In the genomic region with DNA sequence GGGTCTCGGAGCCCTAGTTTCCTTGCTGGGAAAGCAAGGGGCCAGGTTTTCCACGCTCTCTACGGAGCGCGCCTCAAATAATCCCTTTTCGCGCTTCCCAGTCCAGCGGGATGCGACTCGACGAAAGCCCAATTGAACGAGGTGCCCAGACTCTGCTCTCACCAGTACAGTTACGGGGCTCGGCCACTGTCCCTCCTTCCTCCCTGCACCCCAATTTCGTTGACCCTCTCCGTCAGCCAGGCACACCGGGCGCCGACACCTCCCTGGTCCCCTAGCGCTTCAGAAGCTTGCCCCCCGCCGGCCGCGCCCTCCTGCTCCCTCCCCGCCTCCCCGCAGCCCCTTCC, we compare ENCODE assay signal across 8 cellular contexts. TPM values are rescaled to one million over a fixed set of nuclear protein-coding genes. Genes with fewer than 3 reads are reported as not detected.
DNase-seq lines count a peak whose midpoint lies in the region; ATAC-seq and TF ChIP-seq lines count a peak whose summit lies in the region.

No MANE protein-coding gene starts in this region.

- H3K36me3 Mint-ChIP-seq in glutamatergic neuron (ENCODE audit: unreplicated experiment) = no peaks in the 10 kb centered on the region

- peak overlapping the region; percentile 99 for H3K4me3 Mint-ChIP-seq in glutamatergic neuron (ENCODE audit: unreplicated experiment)

- H3K27me3 Mint-ChIP-seq in glutamatergic neuron (ENCODE audit: unreplicated experiment) = peaks cover 7% of the 10 kb centered on the region

- H3K4me1 Mint-ChIP-seq in glutamatergic neuron (ENCODE audit: low read depth, unreplicated experiment) = peaks cover 29% of the 10 kb centered on the region

- in situ Hi-C loops in ACHN (cut with HindIII; ENCODE audit: low pct_ligation_motif_present, low pct_unique_long_range_greater_than_20kb, low sequenced_read_pairs) = no loop called here

- peak overlapping the region; percentile 91 for H3K27ac Mint-ChIP-seq in glutamatergic neuron (ENCODE audit: unreplicated experiment)

- DNase-seq in NCI-H748 (lab: John Stamatoyannopoulos, UW; ENCODE audit: unreplicated experiment) (peak; percentile 43), NCI-H748 treated with DMSO at 0.1 percent for 48 hours (lab: John Stamatoyannopoulos, UW) (no peak), T1000 (lab: John Stamatoyannopoulos, UW) (peak; percentile 42), glutamatergic neuron (no peak), sciatic nerve (ENCODE audit: low spot score) (no peak), ACHN (no peak), T-helper 9 cell (no peak)

- peaks cover 6% of the 10 kb centered on the region for H3K9me3 Mint-ChIP-seq in glutamatergic neuron (ENCODE audit: unreplicated experiment)

- ATAC-seq in sciatic nerve (peak; percentile 41), HG03378 (IDR thresholded peaks at IDR 0.05; ENCODE audit: unreplicated experiment) (no peak)

- TF ChIP-seq CTCF in glutamatergic neuron (IDR thresholded peaks at IDR 0.05; ENCODE audit: partially characterized antibody, unreplicated experiment) = no peak

- intact Hi-C loops in sciatic nerve (cut with DNase I) = no loop called here

RNA-seq across cellular contexts. Expression of gene SEMA6C, which starts 0.4 kb away (rescaled TPM):
- total RNA-seq in glutamatergic neuron (ENCODE audit: unreplicated experiment) (119 TPM), sciatic nerve (33.5 TPM)

RNA-seq across cellular contexts. Expression of gene TNFAIP8L2, which starts 10.4 kb away (rescaled TPM):
- total RNA-seq in glutamatergic neuron (ENCODE audit: unreplicated experiment) (not detected), sciatic nerve (3.9 TPM)

RNA-seq across cellular contexts. Expression of gene LYSMD1, which starts 19.7 kb away (rescaled TPM):
- total RNA-seq in glutamatergic neuron (ENCODE audit: unreplicated experiment) (21.9 TPM), sciatic nerve (10.6 TPM)

RNA-seq across cellular contexts. Expression of gene SCNM1, which starts 19.9 kb away (rescaled TPM):
- total RNA-seq in glutamatergic neuron (ENCODE audit: unreplicated experiment) (44.2 TPM), sciatic nerve (25.9 TPM)

RNA-seq across cellular contexts. Expression of gene TMOD4, which starts 29.7 kb away (rescaled TPM):
- total RNA-seq in glutamatergic neuron (ENCODE audit: unreplicated experiment) (0.76 TPM), sciatic nerve (0.76 TPM)

Comparison
In these comparisons a context has a peak if more than half of its experiments do, and no peak if none do; other contexts are left out.
1. DNase-seq: peak in NCI-H748 (single experiment) and T1000 (single experiment); none in NCI-H748 treated with DMSO at 0.1 percent for 48 hours (single experiment), glutamatergic neuron (single experiment), sciatic nerve (single experiment), ACHN (single experiment) and T-helper 9 cell (single experiment).